8 cellular contexts compared by ENCODE assay signal in the genomic region with DNA sequence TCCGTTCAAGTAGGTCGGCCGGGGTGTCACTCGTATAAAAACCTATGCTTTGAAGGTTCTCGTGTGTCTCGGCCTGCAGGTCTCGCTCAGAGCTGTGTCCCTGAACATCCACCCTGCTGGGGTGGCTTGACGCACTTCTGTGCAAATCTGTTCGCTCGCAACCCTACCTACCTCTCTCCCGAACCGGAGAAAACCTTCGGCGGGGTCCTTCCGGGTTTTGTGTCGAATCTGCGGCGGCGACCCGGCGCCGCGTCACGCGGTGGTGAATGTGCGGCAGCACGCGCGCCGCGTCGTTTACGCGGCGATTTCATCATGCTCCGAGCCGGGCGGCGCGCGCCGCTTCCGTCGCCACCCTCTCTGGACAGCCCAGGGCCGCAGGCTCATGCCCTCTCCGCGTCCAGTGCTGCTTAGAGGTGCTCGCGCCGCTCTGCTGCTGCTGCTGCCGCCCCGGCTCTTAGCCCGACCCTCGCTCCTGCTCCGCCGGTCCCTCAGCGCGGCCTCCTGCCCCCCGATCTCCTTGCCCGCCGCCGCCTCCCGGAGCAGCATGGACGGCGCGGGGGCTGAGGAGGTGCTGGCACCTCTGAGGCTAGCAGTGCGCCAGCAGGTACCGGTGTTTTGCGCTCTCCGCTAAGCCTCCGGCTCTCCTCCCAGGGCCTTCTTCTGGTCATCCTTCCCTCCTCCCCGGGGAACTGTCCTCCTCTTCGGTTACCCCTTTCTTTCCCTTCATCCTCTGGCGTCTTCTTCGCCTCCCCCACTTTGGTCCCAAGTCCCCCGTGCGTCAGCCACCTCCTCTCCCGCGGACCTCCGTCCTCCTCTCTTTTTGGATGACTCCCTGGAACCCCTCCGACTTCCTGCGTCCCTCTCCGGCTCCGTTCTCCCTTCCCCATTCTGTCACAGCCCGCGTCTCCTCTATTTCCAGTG. TPM values are rescaled to one million over a fixed set of nuclear protein-coding genes. Genes with fewer than 3 reads are reported as not detected.
DNase-seq lines count a peak whose midpoint lies in the region; TF ChIP-seq lines count a peak whose summit lies in the region.

A gene with protein sequence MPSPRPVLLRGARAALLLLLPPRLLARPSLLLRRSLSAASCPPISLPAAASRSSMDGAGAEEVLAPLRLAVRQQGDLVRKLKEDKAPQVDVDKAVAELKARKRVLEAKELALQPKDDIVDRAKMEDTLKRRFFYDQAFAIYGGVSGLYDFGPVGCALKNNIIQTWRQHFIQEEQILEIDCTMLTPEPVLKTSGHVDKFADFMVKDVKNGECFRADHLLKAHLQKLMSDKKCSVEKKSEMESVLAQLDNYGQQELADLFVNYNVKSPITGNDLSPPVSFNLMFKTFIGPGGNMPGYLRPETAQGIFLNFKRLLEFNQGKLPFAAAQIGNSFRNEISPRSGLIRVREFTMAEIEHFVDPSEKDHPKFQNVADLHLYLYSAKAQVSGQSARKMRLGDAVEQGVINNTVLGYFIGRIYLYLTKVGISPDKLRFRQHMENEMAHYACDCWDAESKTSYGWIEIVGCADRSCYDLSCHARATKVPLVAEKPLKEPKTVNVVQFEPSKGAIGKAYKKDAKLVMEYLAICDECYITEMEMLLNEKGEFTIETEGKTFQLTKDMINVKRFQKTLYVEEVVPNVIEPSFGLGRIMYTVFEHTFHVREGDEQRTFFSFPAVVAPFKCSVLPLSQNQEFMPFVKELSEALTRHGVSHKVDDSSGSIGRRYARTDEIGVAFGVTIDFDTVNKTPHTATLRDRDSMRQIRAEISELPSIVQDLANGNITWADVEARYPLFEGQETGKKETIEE (plus strand): TSS at position 339 of the 921 bp plus-strand sequence. CDS start 44 bp downstream, at position 383.

- no peak within 1 kb of the TSS for H2BK15ac ChIP-seq in H9 (ENCODE audit: low read depth, low read length)

- H4K5ac ChIP-seq in H9 (ENCODE audit: insufficient read length, low read depth, low read length): peak within 1 kb of the TSS; percentile 48

- H3K9me3 Mint-ChIP-seq in H9 (no peaks in the 10 kb centered on the region; a peak in 1 of 5 replicates), nephron progenitor cell (peaks cover 2% of the 10 kb centered on the region)
- no peaks in the 10 kb centered on the region for H3K9me3 Mint-ChIP-seq in stimulated activated naive CD8-positive, alpha-beta T cell treated with anti-CD3 and anti-CD28 coated beads, Interleukin-15, Interleukin-2, amounts not matched to agents 100 ng/mL and 50 ng/mL, for 24 hours

- H3K79me2 ChIP-seq in H9 (ENCODE audit: insufficient read depth, low read length): peaks cover 27% of the 10 kb centered on the region

- H3K36me3 Mint-ChIP-seq in H9 (ENCODE audit: insufficient read depth in 1 of 3, low read depth in 3 of 3) (peaks cover 20 to 34% (median 28%) of the 10 kb centered on the region in 3 experiments), nephron progenitor cell (ENCODE audit: low read depth) (peaks cover 41% of the 10 kb centered on the region)
- peaks cover 40% of the 10 kb centered on the region for H3K36me3 Mint-ChIP-seq in stimulated activated naive CD8-positive, alpha-beta T cell treated with anti-CD3 and anti-CD28 coated beads, Interleukin-15, Interleukin-2, amounts not matched to agents 100 ng/mL and 50 ng/mL, for 24 hours (ENCODE audit: low read depth)

- H2BK5ac ChIP-seq in H9 (ENCODE audit: insufficient read length, low read length): peak within 1 kb of the TSS; percentile 2

- H3K4me1 ChIP-seq in H9 (ENCODE audit: insufficient read depth, low read length): no peaks in the 10 kb centered on the region

- H2BK120ac ChIP-seq in H9 (ENCODE audit: low read depth, low read length, poor library complexity, severe bottlenecking): peak within 1 kb of the TSS; percentile 67

- H3K9me3 ChIP-seq in H9 (ENCODE audit: control insufficient read depth, low read depth, low read length): no peaks in the 10 kb centered on the region

- peak within 1 kb of the TSS; percentile 55 for H3K27ac ChIP-seq in H9 (ENCODE audit: insufficient read length, low read depth, low read length)

- peak within 1 kb of the TSS; percentile 91 for H3K18ac ChIP-seq in H9 (ENCODE audit: insufficient read length, low read depth, low read length)

- peaks cover 2% of the 10 kb centered on the region for H3K79me1 ChIP-seq in H9 (ENCODE audit: insufficient read depth, low read depth, low read length, poor library complexity, severe bottlenecking)

- H3K27me3 Mint-ChIP-seq in H9 (ENCODE audit: low read depth) (no peaks in the 10 kb centered on the region; the same call in 1 of the 2 replicates), nephron progenitor cell (ENCODE audit: low read depth, poor library complexity) (peaks cover 4% of the 10 kb centered on the region)
- no peaks in the 10 kb centered on the region for H3K27me3 Mint-ChIP-seq in stimulated activated naive CD8-positive, alpha-beta T cell treated with anti-CD3 and anti-CD28 coated beads, Interleukin-15, Interleukin-2, amounts not matched to agents 100 ng/mL and 50 ng/mL, for 24 hours

- H3T11ph ChIP-seq in H9 (ENCODE audit: low read length): no peak within 1 kb of the TSS

- H3K4ac ChIP-seq in H9 (ENCODE audit: low read depth, low read length): no peak within 1 kb of the TSS; the same call in none of the 2 replicates

- H4K8ac ChIP-seq in H9 (replicated peaks; ENCODE audit: insufficient read length, low read depth, low read length): no peak within 1 kb of the TSS

- H3K4me1 Mint-ChIP-seq in H9 (peaks cover 21 to 22% of the 10 kb centered on the region in 2 experiments), nephron progenitor cell (peaks cover 37% of the 10 kb centered on the region)
- H3K4me1 Mint-ChIP-seq in stimulated activated naive CD8-positive, alpha-beta T cell treated with anti-CD3 and anti-CD28 coated beads, Interleukin-15, Interleukin-2, amounts not matched to agents 100 ng/mL and 50 ng/mL, for 24 hours (ENCODE audit: low read depth): peaks cover 63% of the 10 kb centered on the region

- H3K4me3 Mint-ChIP-seq in H9 (peak within 1 kb of the TSS; percentile 95 to 100), nephron progenitor cell (peak within 1 kb of the TSS; percentile 100)
- H3K4me3 Mint-ChIP-seq in stimulated activated naive CD8-positive, alpha-beta T cell treated with anti-CD3 and anti-CD28 coated beads, Interleukin-15, Interleukin-2, amounts not matched to agents 100 ng/mL and 50 ng/mL, for 24 hours: peak within 1 kb of the TSS; percentile 99

- H3K56ac ChIP-seq in H9 (ENCODE audit: insufficient read length, low read depth, low read length): peak within 1 kb of the TSS; percentile 58

- H2AFZ ChIP-seq in H9 (ENCODE audit: low read length): no peak within 1 kb of the TSS

- peak within 1 kb of the TSS; percentile 99 for H3K4me3 ChIP-seq in fibroblast of the aortic adventitia (ENCODE audit: low read depth, low read length)

- peaks cover 13% of the 10 kb centered on the region for H3K23me2 ChIP-seq in H9 (ENCODE audit: insufficient read length, low read depth, low read length, poor library complexity, severe bottlenecking)

- peak within 1 kb of the TSS; percentile 84 for H3K4me2 ChIP-seq in H9 (ENCODE audit: insufficient read depth, insufficient read length, low read length)

- WGBS in H9 (ENCODE audit: extremely low coverage, insufficient read length, low lambda C conversion rate): no CpG with 5 or more reads among the region's 86 CpGs

- in situ Hi-C loops in G401 (cut with HindIII; ENCODE audit: low sequenced_read_pairs): no loop called here

- no peak within 1 kb of the TSS for H3K23ac ChIP-seq in H9 (ENCODE audit: insufficient read length, low read depth, low read length)

- peak within 1 kb of the TSS; percentile 10 for H4K91ac ChIP-seq in H9 (ENCODE audit: insufficient read length, low read depth, low read length)

- H2AK5ac ChIP-seq in H9 (ENCODE audit: insufficient read length, low read length): no peak within 1 kb of the TSS

- TF ChIP-seq CTCF in H9 (conservative IDR thresholded peaks at IDR 0.05) (no peak), fibroblast of the aortic adventitia (IDR thresholded peaks at IDR 0.05; ENCODE audit: insufficient read depth, low read length) (no peak), nephron progenitor cell (IDR thresholded peaks at IDR 0.05) (no peak)

- DNase-seq in G401 (ENCODE audit: low spot score) (peak; percentile 85), H9 (peak; percentile 87), M059J (ENCODE audit: low read depth) (peak; percentile 89), SHP77 treated with DMSO at 0.1 percent for 48 hours (lab: John Stamatoyannopoulos, UW) (peak; percentile 78), fibroblast of the aortic adventitia (ENCODE audit: low read depth) (peak; percentile 90), nephron progenitor cell (peak; percentile 85)
- DNase-seq in activated effector memory CD4-positive, alpha-beta T cell treated with anti-CD3 and anti-CD28 coated beads, Interleukin-2, amount 50 U/mL, for 16 hours: peak; percentile 96

- H4K20me1 ChIP-seq in H9 (ENCODE audit: control insufficient read depth, insufficient read depth, insufficient read length): no peaks in the 10 kb centered on the region

- no peak within 1 kb of the TSS for H2BK20ac ChIP-seq in H9 (ENCODE audit: low read depth, low read length, poor library complexity, severe bottlenecking)

- peak within 1 kb of the TSS; percentile 1 for H2BK12ac ChIP-seq in H9 (ENCODE audit: insufficient read length, low read depth, low read length)

- H3K27ac Mint-ChIP-seq in H9 (peak within 1 kb of the TSS; percentile 98 to 99 (median 99)), nephron progenitor cell (peak within 1 kb of the TSS; percentile 99)
- peak within 1 kb of the TSS; percentile 99 for H3K27ac Mint-ChIP-seq in stimulated activated naive CD8-positive, alpha-beta T cell treated with anti-CD3 and anti-CD28 coated beads, Interleukin-15, Interleukin-2, amounts not matched to agents 100 ng/mL and 50 ng/mL, for 24 hours

- H3K27me3 ChIP-seq in H9 (ENCODE audit: insufficient read depth, low read length): no peaks in the 10 kb centered on the region

- H3K9ac ChIP-seq in H9 (ENCODE audit: extremely low read depth, insufficient read length, low read length): peak within 1 kb of the TSS; percentile 81

- H3K14ac ChIP-seq in H9 (ENCODE audit: insufficient read depth, low read length): peak within 1 kb of the TSS; percentile 96

RNA-seq across cellular contexts. Expression of the gene that starts here (rescaled TPM):
- total RNA-seq in G401 (2014; rRNA removed; shearing (Covaris generic)): 171 and 234 TPM in 2 replicates
- 234 and 239 TPM in 2 replicates for total RNA-seq in H9 (2021)
- total RNA-seq in M059J (2014; rRNA removed; shearing (Covaris generic)): 91.7 and 97.2 TPM in 2 replicates
- total RNA-seq in fibroblast of the aortic adventitia (ENCODE audit: low replicate concordance): 298 and 452 TPM in 2 replicates

Comparison
In these comparisons a context has a peak if more than half of its experiments do, and no peak if none do; other contexts are left out.
1. Peak in every context shown above with its lines: DNase-seq, H3K4me3 ChIP-seq and H3K27ac ChIP-seq.